21 cellular contexts compared by ENCODE assay signal in genomic region chr10:108104697-108105096, GRCh38.
"Had no signal": no experiment of that assay in that cellular context is flagged by ENCODE, and none has a peak within 500 bp of the region (broad histone marks: within the 10 kb centered on the region; RNA-seq: fewer than 3 reads in every experiment).

No MANE protein-coding gene starts in this region.

- H3K79me2 ChIP-seq: hepatocyte had no signal

- H3K27ac ChIP-seq: colonic mucosa, esophagus squamous epithelium, hepatocyte, neutrophil, right lobe of liver, spleen, testis, tibial nerve, upper lobe of right lung, vagina had no signal

- ATAC-seq: left colon; naive thymus-derived CD8-positive, alpha-beta T cell; right lobe of liver; stimulated activated memory B cell treated with anti-CD40 and anti-IgM and Interleukin-4, amounts not matched to agents 10 μg/mL and 1 μg/mL and 100 μg/mL, for 72 hours; upper lobe of right lung had no signal

- H3K4me2 ChIP-seq: hepatocyte had no signal

- H3K27me3 ChIP-seq: colonic mucosa, esophagus squamous epithelium, hepatocyte, neutrophil, right lobe of liver, spleen, testis, tibial nerve, upper lobe of right lung, vagina had no signal

- H3K36me3 ChIP-seq: colonic mucosa, esophagus squamous epithelium, neutrophil, right lobe of liver, spleen, tibial nerve, upper lobe of right lung, vagina had no signal

- H3K9me3 ChIP-seq: colonic mucosa, esophagus squamous epithelium, neutrophil, right lobe of liver, spleen, testis, tibial nerve, upper lobe of right lung, vagina had no signal

- H3K4me3 ChIP-seq: colonic mucosa, esophagus squamous epithelium, hepatocyte, right lobe of liver, spleen, testis, tibial nerve, upper lobe of right lung, vagina had no signal

- H2AFZ ChIP-seq: hepatocyte had no signal

- DNase-seq: colonic mucosa; dermis blood vessel endothelial cell; esophagus squamous epithelium; foreskin melanocyte; head of caudate nucleus; kidney; left colon; mammary epithelial cell; naive thymus-derived CD8-positive, alpha-beta T cell; right lobe of liver; spleen; stimulated activated CD4-positive, alpha-beta T cell treated with anti-CD3 and anti-CD28 coated beads, Interleukin-15, amount 100 ng/mL, for 24 hours; stimulated activated CD4-positive, alpha-beta T cell treated with anti-CD3 and anti-CD28 coated beads, Interleukin-1b, Interleukin-23, amount 100 ng/mL, for 48 hours; stimulated activated CD4-positive, alpha-beta T cell treated with anti-CD3 and anti-CD28 coated beads, Interleukin-4, amount 100 ng/mL, for 24 hours; testis; upper lobe of right lung had no signal

- H3K4me1 ChIP-seq: colonic mucosa, esophagus squamous epithelium, right lobe of liver, spleen, testis, tibial nerve, upper lobe of right lung, vagina had no signal
